1 cellular context compared by ENCODE assay signal in genomic region chr11:86790073-86790727, GRCh38.
TF ChIP-seq lines count a peak whose summit lies in the region.

No MANE protein-coding gene starts in this region.

TF ChIP-seq in HEK293, 187 proteins besides CTCF, POLR2A, EP300 and RAD21 (continued from another document and continues in another):
- TF ChIP-seq, protein P1, sequence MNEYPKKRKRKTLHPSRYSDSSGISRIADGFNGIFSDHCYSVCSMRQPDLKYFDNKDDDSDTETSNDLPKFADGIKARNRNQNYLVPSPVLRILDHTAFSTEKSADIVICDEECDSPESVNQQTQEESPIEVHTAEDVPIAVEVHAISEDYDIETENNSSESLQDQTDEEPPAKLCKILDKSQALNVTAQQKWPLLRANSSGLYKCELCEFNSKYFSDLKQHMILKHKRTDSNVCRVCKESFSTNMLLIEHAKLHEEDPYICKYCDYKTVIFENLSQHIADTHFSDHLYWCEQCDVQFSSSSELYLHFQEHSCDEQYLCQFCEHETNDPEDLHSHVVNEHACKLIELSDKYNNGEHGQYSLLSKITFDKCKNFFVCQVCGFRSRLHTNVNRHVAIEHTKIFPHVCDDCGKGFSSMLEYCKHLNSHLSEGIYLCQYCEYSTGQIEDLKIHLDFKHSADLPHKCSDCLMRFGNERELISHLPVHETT (tag by site-specific recombination; IDR thresholded peaks at IDR 0.05) = peak; percentile 80
- peak; percentile 44; the same call in 1 of the 2 replicates for TF ChIP-seq MYNN (tag by site-specific recombination; IDR thresholded peaks at IDR 0.05; ENCODE audit: borderline replicate concordance)
- peak; percentile 93 for TF ChIP-seq ZNF629 (tag by site-specific recombination; IDR thresholded peaks at IDR 0.05)
- TF ChIP-seq ZNF366 (tag by site-specific recombination; conservative IDR thresholded peaks at IDR 0.05) = peak; percentile 67
- TF ChIP-seq, protein P2, sequence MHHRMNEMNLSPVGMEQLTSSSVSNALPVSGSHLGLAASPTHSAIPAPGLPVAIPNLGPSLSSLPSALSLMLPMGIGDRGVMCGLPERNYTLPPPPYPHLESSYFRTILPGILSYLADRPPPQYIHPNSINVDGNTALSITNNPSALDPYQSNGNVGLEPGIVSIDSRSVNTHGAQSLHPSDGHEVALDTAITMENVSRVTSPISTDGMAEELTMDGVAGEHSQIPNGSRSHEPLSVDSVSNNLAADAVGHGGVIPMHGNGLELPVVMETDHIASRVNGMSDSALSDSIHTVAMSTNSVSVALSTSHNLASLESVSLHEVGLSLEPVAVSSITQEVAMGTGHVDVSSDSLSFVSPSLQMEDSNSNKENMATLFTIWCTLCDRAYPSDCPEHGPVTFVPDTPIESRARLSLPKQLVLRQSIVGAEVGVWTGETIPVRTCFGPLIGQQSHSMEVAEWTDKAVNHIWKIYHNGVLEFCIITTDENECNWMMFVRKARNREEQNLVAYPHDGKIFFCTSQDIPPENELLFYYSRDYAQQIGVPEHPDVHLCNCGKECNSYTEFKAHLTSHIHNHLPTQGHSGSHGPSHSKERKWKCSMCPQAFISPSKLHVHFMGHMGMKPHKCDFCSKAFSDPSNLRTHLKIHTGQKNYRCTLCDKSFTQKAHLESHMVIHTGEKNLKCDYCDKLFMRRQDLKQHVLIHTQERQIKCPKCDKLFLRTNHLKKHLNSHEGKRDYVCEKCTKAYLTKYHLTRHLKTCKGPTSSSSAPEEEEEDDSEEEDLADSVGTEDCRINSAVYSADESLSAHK (tag by site-specific recombination; IDR thresholded peaks at IDR 0.05) = no peak; the same call in 1 of the 2 replicates
- TF ChIP-seq MZF1 (tag by site-specific recombination; IDR thresholded peaks at IDR 0.05; ENCODE audit: borderline replicate concordance) = 0 out of 2 replicates have a peak, but pooled peaks have one; percentile 16
- TF ChIP-seq, protein P3, sequence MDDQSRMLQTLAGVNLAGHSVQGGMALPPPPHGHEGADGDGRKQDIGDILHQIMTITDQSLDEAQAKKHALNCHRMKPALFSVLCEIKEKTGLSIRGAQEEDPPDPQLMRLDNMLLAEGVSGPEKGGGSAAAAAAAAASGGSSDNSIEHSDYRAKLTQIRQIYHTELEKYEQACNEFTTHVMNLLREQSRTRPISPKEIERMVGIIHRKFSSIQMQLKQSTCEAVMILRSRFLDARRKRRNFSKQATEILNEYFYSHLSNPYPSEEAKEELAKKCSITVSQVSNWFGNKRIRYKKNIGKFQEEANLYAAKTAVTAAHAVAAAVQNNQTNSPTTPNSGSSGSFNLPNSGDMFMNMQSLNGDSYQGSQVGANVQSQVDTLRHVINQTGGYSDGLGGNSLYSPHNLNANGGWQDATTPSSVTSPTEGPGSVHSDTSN (CRISPR knock-in tag; IDR thresholded peaks at IDR 0.05) = no peak
- TF ChIP-seq ZNF239 (tag by site-specific recombination; IDR thresholded peaks at IDR 0.05) = no peak
- TF ChIP-seq ZBTB44 (tag by site-specific recombination; IDR thresholded peaks at IDR 0.05) = no peak
- TF ChIP-seq ZNF302 (tag by site-specific recombination; IDR thresholded peaks at IDR 0.05; ENCODE audit: low read depth) = no peak
- no peak for TF ChIP-seq ZNF223 (tag by site-specific recombination; IDR thresholded peaks at IDR 0.05)
- TF ChIP-seq ZSCAN30 (tag by site-specific recombination; IDR thresholded peaks at IDR 0.05) = 0 out of 2 replicates have a peak, but pooled peaks have one; percentile 40
- TF ChIP-seq ZNF623 (tag by site-specific recombination; IDR thresholded peaks at IDR 0.05) = no peak
- TF ChIP-seq ZNF266 (tag by site-specific recombination; IDR thresholded peaks at IDR 0.05; ENCODE audit: low read depth) = no peak
- no peak for TF ChIP-seq ZNF768 (tag by site-specific recombination; IDR thresholded peaks at IDR 0.05)
- peak; percentile 60; the same call in 1 of the 2 replicates for TF ChIP-seq GLI2 (tag by site-specific recombination; IDR thresholded peaks at IDR 0.05; ENCODE audit: borderline replicate concordance, low read depth)
- TF ChIP-seq PRDM6 (tag by site-specific recombination; IDR thresholded peaks at IDR 0.05) = peak; percentile 97
- peak; percentile 42; the same call in 1 of the 2 replicates for TF ChIP-seq ZIC2 (tag by site-specific recombination; IDR thresholded peaks at IDR 0.05)
- TF ChIP-seq ZNF544 (tag by site-specific recombination; IDR thresholded peaks at IDR 0.05) = no peak
- TF ChIP-seq ZNF248 (tag by site-specific recombination; IDR thresholded peaks at IDR 0.05) = no peak
- TF ChIP-seq, protein P4, sequence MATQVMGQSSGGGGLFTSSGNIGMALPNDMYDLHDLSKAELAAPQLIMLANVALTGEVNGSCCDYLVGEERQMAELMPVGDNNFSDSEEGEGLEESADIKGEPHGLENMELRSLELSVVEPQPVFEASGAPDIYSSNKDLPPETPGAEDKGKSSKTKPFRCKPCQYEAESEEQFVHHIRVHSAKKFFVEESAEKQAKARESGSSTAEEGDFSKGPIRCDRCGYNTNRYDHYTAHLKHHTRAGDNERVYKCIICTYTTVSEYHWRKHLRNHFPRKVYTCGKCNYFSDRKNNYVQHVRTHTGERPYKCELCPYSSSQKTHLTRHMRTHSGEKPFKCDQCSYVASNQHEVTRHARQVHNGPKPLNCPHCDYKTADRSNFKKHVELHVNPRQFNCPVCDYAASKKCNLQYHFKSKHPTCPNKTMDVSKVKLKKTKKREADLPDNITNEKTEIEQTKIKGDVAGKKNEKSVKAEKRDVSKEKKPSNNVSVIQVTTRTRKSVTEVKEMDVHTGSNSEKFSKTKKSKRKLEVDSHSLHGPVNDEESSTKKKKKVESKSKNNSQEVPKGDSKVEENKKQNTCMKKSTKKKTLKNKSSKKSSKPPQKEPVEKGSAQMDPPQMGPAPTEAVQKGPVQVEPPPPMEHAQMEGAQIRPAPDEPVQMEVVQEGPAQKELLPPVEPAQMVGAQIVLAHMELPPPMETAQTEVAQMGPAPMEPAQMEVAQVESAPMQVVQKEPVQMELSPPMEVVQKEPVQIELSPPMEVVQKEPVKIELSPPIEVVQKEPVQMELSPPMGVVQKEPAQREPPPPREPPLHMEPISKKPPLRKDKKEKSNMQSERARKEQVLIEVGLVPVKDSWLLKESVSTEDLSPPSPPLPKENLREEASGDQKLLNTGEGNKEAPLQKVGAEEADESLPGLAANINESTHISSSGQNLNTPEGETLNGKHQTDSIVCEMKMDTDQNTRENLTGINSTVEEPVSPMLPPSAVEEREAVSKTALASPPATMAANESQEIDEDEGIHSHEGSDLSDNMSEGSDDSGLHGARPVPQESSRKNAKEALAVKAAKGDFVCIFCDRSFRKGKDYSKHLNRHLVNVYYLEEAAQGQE (tag by site-specific recombination; IDR thresholded peaks at IDR 0.05) = no peak
- TF ChIP-seq ZNF138 (tag by site-specific recombination; IDR thresholded peaks at IDR 0.05; ENCODE audit: borderline replicate concordance) = no peak
- peak; percentile 91 for TF ChIP-seq ZNF843 (tag by site-specific recombination; IDR thresholded peaks at IDR 0.05)
- no peak for TF ChIP-seq ZNF404 (tag by site-specific recombination; IDR thresholded peaks at IDR 0.05)
- TF ChIP-seq, protein P5, sequence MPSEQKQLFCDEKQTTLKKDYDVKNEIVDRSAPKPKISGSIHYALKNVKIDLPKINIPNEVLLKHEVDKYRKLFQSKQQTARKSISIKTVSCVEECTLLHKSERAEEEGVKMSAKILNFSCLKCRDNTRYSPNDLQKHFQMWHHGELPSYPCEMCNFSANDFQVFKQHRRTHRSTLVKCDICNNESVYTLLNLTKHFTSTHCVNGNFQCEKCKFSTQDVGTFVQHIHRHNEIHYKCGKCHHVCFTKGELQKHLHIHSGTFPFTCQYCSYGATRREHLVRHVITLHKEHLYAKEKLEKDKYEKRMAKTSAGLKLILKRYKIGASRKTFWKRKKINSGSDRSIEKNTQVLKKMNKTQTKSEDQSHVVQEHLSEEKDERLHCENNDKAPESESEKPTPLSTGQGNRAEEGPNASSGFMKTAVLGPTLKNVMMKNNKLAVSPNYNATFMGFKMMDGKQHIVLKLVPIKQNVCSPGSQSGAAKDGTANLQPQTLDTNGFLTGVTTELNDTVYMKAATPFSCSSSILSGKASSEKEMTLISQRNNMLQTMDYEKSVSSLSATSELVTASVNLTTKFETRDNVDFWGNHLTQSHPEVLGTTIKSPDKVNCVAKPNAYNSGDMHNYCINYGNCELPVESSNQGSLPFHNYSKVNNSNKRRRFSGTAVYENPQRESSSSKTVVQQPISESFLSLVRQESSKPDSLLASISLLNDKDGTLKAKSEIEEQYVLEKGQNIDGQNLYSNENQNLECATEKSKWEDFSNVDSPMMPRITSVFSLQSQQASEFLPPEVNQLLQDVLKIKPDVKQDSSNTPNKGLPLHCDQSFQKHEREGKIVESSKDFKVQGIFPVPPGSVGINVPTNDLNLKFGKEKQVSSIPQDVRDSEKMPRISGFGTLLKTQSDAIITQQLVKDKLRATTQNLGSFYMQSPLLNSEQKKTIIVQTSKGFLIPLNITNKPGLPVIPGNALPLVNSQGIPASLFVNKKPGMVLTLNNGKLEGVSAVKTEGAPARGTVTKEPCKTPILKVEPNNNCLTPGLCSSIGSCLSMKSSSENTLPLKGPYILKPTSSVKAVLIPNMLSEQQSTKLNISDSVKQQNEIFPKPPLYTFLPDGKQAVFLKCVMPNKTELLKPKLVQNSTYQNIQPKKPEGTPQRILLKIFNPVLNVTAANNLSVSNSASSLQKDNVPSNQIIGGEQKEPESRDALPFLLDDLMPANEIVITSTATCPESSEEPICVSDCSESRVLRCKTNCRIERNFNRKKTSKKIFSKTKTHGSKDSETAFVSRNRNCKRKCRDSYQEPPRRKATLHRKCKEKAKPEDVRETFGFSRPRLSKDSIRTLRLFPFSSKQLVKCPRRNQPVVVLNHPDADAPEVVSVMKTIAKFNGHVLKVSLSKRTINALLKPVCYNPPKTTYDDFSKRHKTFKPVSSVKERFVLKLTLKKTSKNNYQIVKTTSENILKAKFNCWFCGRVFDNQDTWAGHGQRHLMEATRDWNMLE (tag by site-specific recombination; conservative IDR thresholded peaks at IDR 0.05; ENCODE audit: low read depth) = peak; percentile 30; the same call in 1 of the 2 replicates
- TF ChIP-seq ZNF394 (tag by site-specific recombination; IDR thresholded peaks at IDR 0.05; ENCODE audit: borderline replicate concordance) = peak; percentile 45; the same call in 1 of the 2 replicates
- TF ChIP-seq HOXD13 (CRISPR knock-in tag; IDR thresholded peaks at IDR 0.05; ENCODE audit: borderline replicate concordance) = peak; percentile 13; the same call in 1 of the 2 replicates
- TF ChIP-seq, protein P6, sequence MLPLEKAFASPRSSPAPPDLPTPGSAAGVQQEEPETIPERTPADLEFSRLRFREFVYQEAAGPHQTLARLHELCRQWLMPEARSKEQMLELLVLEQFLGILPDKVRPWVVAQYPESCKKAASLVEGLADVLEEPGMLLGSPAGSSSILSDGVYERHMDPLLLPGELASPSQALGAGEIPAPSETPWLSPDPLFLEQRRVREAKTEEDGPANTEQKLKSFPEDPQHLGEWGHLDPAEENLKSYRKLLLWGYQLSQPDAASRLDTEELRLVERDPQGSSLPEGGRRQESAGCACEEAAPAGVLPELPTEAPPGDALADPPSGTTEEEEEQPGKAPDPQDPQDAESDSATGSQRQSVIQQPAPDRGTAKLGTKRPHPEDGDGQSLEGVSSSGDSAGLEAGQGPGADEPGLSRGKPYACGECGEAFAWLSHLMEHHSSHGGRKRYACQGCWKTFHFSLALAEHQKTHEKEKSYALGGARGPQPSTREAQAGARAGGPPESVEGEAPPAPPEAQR (tag by site-specific recombination; IDR thresholded peaks at IDR 0.05) = no peak
- no peak for TF ChIP-seq ZNF16 (tag by site-specific recombination; IDR thresholded peaks at IDR 0.05; ENCODE audit: low read depth)
- TF ChIP-seq ZNF600 (tag by site-specific recombination; IDR thresholded peaks at IDR 0.05) = 0 out of 2 replicates have a peak, but pooled peaks have one; percentile 25
- TF ChIP-seq, protein P7, sequence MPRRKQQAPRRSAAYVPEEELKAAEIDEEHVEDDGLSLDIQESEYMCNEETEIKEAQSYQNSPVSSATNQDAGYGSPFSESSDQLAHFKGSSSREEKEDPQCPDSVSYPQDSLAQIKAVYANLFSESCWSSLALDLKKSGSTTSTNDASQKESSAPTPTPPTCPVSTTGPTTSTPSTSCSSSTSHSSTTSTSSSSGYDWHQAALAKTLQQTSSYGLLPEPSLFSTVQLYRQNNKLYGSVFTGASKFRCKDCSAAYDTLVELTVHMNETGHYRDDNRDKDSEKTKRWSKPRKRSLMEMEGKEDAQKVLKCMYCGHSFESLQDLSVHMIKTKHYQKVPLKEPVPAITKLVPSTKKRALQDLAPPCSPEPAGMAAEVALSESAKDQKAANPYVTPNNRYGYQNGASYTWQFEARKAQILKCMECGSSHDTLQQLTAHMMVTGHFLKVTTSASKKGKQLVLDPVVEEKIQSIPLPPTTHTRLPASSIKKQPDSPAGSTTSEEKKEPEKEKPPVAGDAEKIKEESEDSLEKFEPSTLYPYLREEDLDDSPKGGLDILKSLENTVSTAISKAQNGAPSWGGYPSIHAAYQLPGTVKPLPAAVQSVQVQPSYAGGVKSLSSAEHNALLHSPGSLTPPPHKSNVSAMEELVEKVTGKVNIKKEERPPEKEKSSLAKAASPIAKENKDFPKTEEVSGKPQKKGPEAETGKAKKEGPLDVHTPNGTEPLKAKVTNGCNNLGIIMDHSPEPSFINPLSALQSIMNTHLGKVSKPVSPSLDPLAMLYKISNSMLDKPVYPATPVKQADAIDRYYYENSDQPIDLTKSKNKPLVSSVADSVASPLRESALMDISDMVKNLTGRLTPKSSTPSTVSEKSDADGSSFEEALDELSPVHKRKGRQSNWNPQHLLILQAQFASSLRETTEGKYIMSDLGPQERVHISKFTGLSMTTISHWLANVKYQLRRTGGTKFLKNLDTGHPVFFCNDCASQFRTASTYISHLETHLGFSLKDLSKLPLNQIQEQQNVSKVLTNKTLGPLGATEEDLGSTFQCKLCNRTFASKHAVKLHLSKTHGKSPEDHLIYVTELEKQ (tag by site-specific recombination; IDR thresholded peaks at IDR 0.05; ENCODE audit: borderline replicate concordance) = peak; percentile 55; the same call in 1 of the 2 replicates
- TF ChIP-seq ZNF48 (tag by site-specific recombination; IDR thresholded peaks at IDR 0.05) = no peak
- TF ChIP-seq ZNF132 (tag by site-specific recombination; IDR thresholded peaks at IDR 0.05; ENCODE audit: borderline replicate concordance) = no peak
